In the genomic region with DNA sequence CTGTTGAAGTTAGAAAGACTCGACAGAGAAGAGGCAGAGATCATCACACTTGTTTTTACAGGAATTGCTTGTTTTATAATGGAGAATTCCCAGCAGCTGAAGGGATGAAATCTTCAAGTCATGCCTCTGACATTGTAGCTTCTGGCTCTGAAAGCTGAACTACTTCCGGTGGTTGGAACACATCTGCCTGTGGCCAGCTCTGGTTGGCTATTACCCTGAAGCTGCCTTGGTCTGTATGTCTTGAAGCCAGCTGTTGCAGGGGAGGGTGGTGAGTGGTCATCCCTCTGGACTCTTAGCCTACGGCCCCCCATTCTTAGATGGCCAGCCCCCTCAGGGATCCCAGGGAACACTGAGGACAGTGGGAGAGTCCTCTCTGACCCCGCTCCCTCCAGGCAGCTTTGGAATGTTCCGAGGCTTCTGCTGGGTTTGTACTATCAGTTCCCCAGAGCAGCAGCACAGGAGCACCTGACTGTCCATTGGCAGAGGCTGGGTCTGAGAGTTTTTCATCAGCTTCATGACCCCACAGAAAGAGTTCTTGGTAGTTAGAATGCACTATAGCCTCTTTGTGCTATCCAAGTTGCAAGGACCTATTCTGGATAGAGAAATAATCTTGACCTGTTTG, we compare ENCODE assay signal across 20 cellular contexts.
DNase-seq lines count a peak whose midpoint lies in the region; ATAC-seq, FAIRE-seq and TF ChIP-seq lines count a peak whose summit lies in the region.
"Had no signal": no experiment of that assay in that cellular context is flagged by ENCODE, and none has a peak within 500 bp of the region (broad histone marks: within the 10 kb centered on the region; RNA-seq: fewer than 3 reads in every experiment).

No MANE protein-coding gene starts in this region.

- peaks cover 6 to 24% of the 10 kb centered on the region in 2 experiments; a peak in 3 of 5 replicates for H3K27me3 ChIP-seq in K562 (ENCODE audit: control insufficient read depth in 2 of 2, insufficient read depth in 2 of 2, low read length in 2 of 2)

- ATAC-seq in Right ventricle myocardium superior (ENCODE audit: poor library complexity) (peak; percentile 63), K562 (no peak), GM19467 (IDR thresholded peaks at IDR 0.05; ENCODE audit: unreplicated experiment) (no peak)
- ATAC-seq: PC-3 had no signal

- H3K36me3 ChIP-seq in K562 (ENCODE audit: control insufficient read depth, insufficient read depth, low read length), result no peaks in the 10 kb centered on the region
- H3K36me3 ChIP-seq: HAP-1 had no signal

- no peak overlapping the region for H3K9ac ChIP-seq in K562 (ENCODE audit: insufficient read depth in 1 of 2, low read depth in 2 of 2, low read length in 2 of 2)

- H3K9me1 ChIP-seq in K562 (ENCODE audit: control insufficient read depth, insufficient read depth, low read length), result no peaks in the 10 kb centered on the region

- intact Hi-C loops in Right ventricle myocardium superior (cut with DNase I) (no loop called here), cardiac septum (cut with DNase I) (no loop called here), K562 (cut with micrococcal nuclease) (no loop called here)

- in situ Hi-C loops in K562 (cut with MboI), result no loop called here

- no peak for TF ChIP-seq EP300 in K562 (IDR thresholded peaks at IDR 0.05; ENCODE audit: low read length)

- TF ChIP-seq POLR2A in K562 (conservative IDR thresholded peaks at IDR 0.05), result no peak

- no peak for TF ChIP-seq RAD21 in K562 (CRISPR knock-in tag; conservative IDR thresholded peaks at IDR 0.05 in 1 of 2, IDR thresholded peaks at IDR 0.05 in 1 of 2)

- H2AFZ ChIP-seq in K562 (ENCODE audit: low read depth, low read length), result no peak overlapping the region

- H3K4me2 ChIP-seq in K562 (ENCODE audit: insufficient read depth, low read length), result no peak overlapping the region

- FAIRE-seq in K562 (lab: Jason Lieb, UNC), result peak; percentile 56

- BruUV-seq in K562 (replicated peaks; lab: Mats Ljungman, UMichigan), result no TSS peak

- no peaks in the 10 kb centered on the region for H3K9me3 ChIP-seq in K562 (replicated peaks; ENCODE audit: control insufficient read depth, insufficient read depth, low read depth, low read length)
- H3K9me3 ChIP-seq: HAP-1 had no signal

- H3K4me3 ChIP-seq in K562, result no peak overlapping the region
- H3K4me3 ChIP-seq: HAP-1, SK-N-MC had no signal

- H4K20me1 ChIP-seq in K562 (replicated peaks; ENCODE audit: control insufficient read depth, insufficient read depth, low read length), result no peaks in the 10 kb centered on the region

- no peaks in the 10 kb centered on the region for H3K79me2 ChIP-seq in K562 (ENCODE audit: control insufficient read depth, insufficient read depth, low read length)

- POLR2A ChIA-PET in K562 (lab: Yijun Ruan, JAX), result no interaction called here

- 0% methylated on average over 4 of the region's 5 CpGs for WGBS in K562 (ENCODE audit: insufficient coverage, low coverage, missing lambda C conversion rate)

- CTCF ChIA-PET in K562 (lab: Yijun Ruan, JAX; ENCODE audit: low intra/inter-chr PET ratio), result no interaction called here

- DNase-seq in Right ventricle myocardium superior (no peak), cardiac septum (ENCODE audit: low spot score) (no peak), Kasumi-1 (lab: John Stamatoyannopoulos, UW) (peak; percentile 37 to 48), K562 (ENCODE audit: extremely low read depth in 1 of 4, low spot score in 3 of 4) (no peak), GM20000 (ENCODE audit: low spot score) (no peak), SIG-M5 treated with dmso at 0.1 percent for 504 hours (lab: John Stamatoyannopoulos, UW; ENCODE audit: unreplicated experiment) (no peak), caudate nucleus (lab: John Stamatoyannopoulos, UW) (no peak)
- DNase-seq: 8988T; Calu3; CD4-positive, alpha-beta memory T cell; DMS53; NCI-H1417 treated with DMSO at 0.1 percent for 48 hours; NCI-H2029; NCI-H2171 treated with DMSO at 0.1 percent for 48 hours; NCI-H446 treated with DMSO at 0.1 percent for 48 hours; NCI-H774; PC-3 had no signal

- TF ChIP-seq CTCF in K562 (IDR thresholded peaks at IDR 0.05 in 2 of 3, conservative IDR thresholded peaks at IDR 0.05 in 1 of 3; ENCODE audit: insufficient read depth in 2 of 3, low read depth in 1 of 3, low read length in 3 of 3) (no peak), GM20000 (IDR thresholded peaks at IDR 0.05; ENCODE audit: extremely low read depth, missing control alignments) (no peak)

- no peaks in the 10 kb centered on the region for H3K4me1 ChIP-seq in K562 (replicated peaks in 1 of 2; ENCODE audit: control insufficient read depth in 2 of 2, insufficient read depth in 2 of 2, low read length in 2 of 2)
- H3K4me1 ChIP-seq: HAP-1 had no signal

- no peak overlapping the region for H3K27ac ChIP-seq in K562 (ENCODE audit: extremely low read depth, low read depth, low read length)
- H3K27ac ChIP-seq in caudate nucleus (ENCODE audit: low read depth, low read length), result no peak overlapping the region
- H3K27ac ChIP-seq: SK-N-MC had no signal

TF ChIP-seq in K562, 482 proteins besides CTCF, POLR2A, EP300 and RAD21:
- peak; percentile 51; the same call in 1 of the 2 replicates for TF ChIP-seq GABPA (tag; conservative IDR thresholded peaks at IDR 0.05; ENCODE audit: low read depth)
- no peak for TF ChIP-seq TARDBP (IDR thresholded peaks at IDR 0.05)

Comparison
In these comparisons a context has a peak if more than half of its experiments do, and no peak if none do; other contexts are left out.
1. DNase-seq: peak in Kasumi-1 (2 of 2); none in Right ventricle myocardium superior (single experiment), cardiac septum (single experiment), K562 (0 of 4), GM20000 (single experiment), SIG-M5 treated with dmso at 0.1 percent for 504 hours (single experiment) and caudate nucleus (0 of 61).